Comparison of ENCODE assay signal across 21 cellular contexts in genomic region chrX:38862100-38862499, GRCh38.
DNase-seq lines count a peak whose midpoint lies in the region; ATAC-seq, FAIRE-seq and TF ChIP-seq lines count a peak whose summit lies in the region.
"Had no signal": no experiment of that assay in that cellular context is flagged by ENCODE, and none has a peak within 500 bp of the region (broad histone marks: within the 10 kb centered on the region; RNA-seq: fewer than 3 reads in every experiment).

No MANE protein-coding gene starts in this region.

- H3K4me1 ChIP-seq in left ventricle myocardium inferior = peaks cover 12% of the 10 kb centered on the region
- peaks cover 0 to 15% of the 10 kb centered on the region in 2 experiments; a peak in 3 of 5 replicates for H3K4me1 ChIP-seq in K562 (replicated peaks in 1 of 2; ENCODE audit: control insufficient read depth in 2 of 2, insufficient read depth in 2 of 2, low read length in 2 of 2)
- peaks cover 12% of the 10 kb centered on the region for H3K4me1 ChIP-seq in mesendoderm (ENCODE audit: control insufficient read depth, low read depth, low read length)
- H3K4me1 ChIP-seq: A549, Caco-2 had no signal

- CTCF ChIA-PET in K562 (lab: Yijun Ruan, JAX; ENCODE audit: low intra/inter-chr PET ratio) = no interaction called here

- H3K18ac ChIP-seq in mesendoderm (ENCODE audit: low read length) = no peak overlapping the region

- no peak overlapping the region for H4K5ac ChIP-seq in mesendoderm (ENCODE audit: low read length)

- H3K9ac ChIP-seq in K562 (ENCODE audit: insufficient read depth in 1 of 2, low read depth in 2 of 2, low read length in 2 of 2) (no peak overlapping the region), mesendoderm (ENCODE audit: low read length) (no peak overlapping the region)
- H3K9ac ChIP-seq: BLaER1 treated with 17β-estradiol and CSF1 and Interleukin-3, amounts not matched to agents 10 nM and 100 nM had no signal

- H3K27ac ChIP-seq in left ventricle myocardium inferior (replicated peaks) (peak overlapping the region; percentile 2), K562 (ENCODE audit: extremely low read depth, low read depth, low read length) (no peak overlapping the region), mesendoderm (ENCODE audit: low read depth, low read length) (no peak overlapping the region)
- H3K27ac ChIP-seq: 22Rv1; A549; BLaER1 treated with 17β-estradiol and CSF1 and Interleukin-3, amounts not matched to agents 10 nM and 100 nM; C4-2B had no signal

- TF ChIP-seq EP300 in K562 (IDR thresholded peaks at IDR 0.05; ENCODE audit: low read length) = 0 out of 2 replicates have a peak, but pooled peaks have one; percentile 3

- no peak for ATAC-seq in left ventricle myocardium superior
- peak; percentile 49 for ATAC-seq in K562
- no peak for ATAC-seq in HG03108 (IDR thresholded peaks at IDR 0.05; ENCODE audit: unreplicated experiment)
- ATAC-seq in HG02938 (IDR thresholded peaks at IDR 0.05; ENCODE audit: unreplicated experiment) = no peak
- ATAC-seq: A549; CD8-positive, alpha-beta T cell; GM12878 had no signal

- TF ChIP-seq POLR2A in K562 (conservative IDR thresholded peaks at IDR 0.05) = no peak

- no TSS peak for BruUV-seq in K562 (replicated peaks; lab: Mats Ljungman, UMichigan)

- no peak overlapping the region for H2BK120ac ChIP-seq in mesendoderm (ENCODE audit: low read depth, low read length)

- WGBS in K562 (ENCODE audit: insufficient coverage, low coverage, missing lambda C conversion rate) = 0% methylated on average over 3 of the region's 3 CpGs
- WGBS in mesendoderm (ENCODE audit: extremely low coverage, insufficient coverage, low lambda C conversion rate) = no CpG with 5 or more reads among the region's 3 CpGs

- H2BK5ac ChIP-seq in mesendoderm (ENCODE audit: low read length) = no peak overlapping the region

- H4K8ac ChIP-seq in mesendoderm (ENCODE audit: low read depth, low read length) = no peak overlapping the region

- no peak overlapping the region for H2AFZ ChIP-seq in K562 (ENCODE audit: low read depth, low read length)

- H3K9me1 ChIP-seq in K562 (ENCODE audit: control insufficient read depth, insufficient read depth, low read length) = no peaks in the 10 kb centered on the region

- H3K23ac ChIP-seq in mesendoderm (ENCODE audit: low read length) = no peak overlapping the region

- H2BK15ac ChIP-seq in mesendoderm (replicated peaks; ENCODE audit: low read depth) = no peak overlapping the region

- FAIRE-seq in K562 (lab: Jason Lieb, UNC) = no peak
- FAIRE-seq: A549, GM12878, GM12892, GM18507 had no signal

- H3K4me2 ChIP-seq in K562 (ENCODE audit: insufficient read depth, low read length) (peak overlapping the region; percentile 15; the same call in 1 of the 2 replicates), mesendoderm (ENCODE audit: low read length) (no peak overlapping the region)
- H3K4me2 ChIP-seq: A549 had no signal

- no peaks in the 10 kb centered on the region for H3K27me3 ChIP-seq in left ventricle myocardium inferior (ENCODE audit: low read depth)
- H3K27me3 ChIP-seq in K562 (ENCODE audit: control insufficient read depth in 2 of 2, insufficient read depth in 2 of 2, low read length in 2 of 2) = no peaks in the 10 kb centered on the region; a peak in 1 of 5 replicates
- H3K27me3 ChIP-seq in mesendoderm (ENCODE audit: insufficient read depth, low read length, poor library complexity) = no peaks in the 10 kb centered on the region
- H3K27me3 ChIP-seq: BLaER1 treated with 17β-estradiol and CSF1 and Interleukin-3, amounts not matched to agents 10 nM and 100 nM had no signal

- no peak for TF ChIP-seq CTCF in left ventricle myocardium inferior (IDR thresholded peaks at IDR 0.05; ENCODE audit: borderline replicate concordance)
- TF ChIP-seq CTCF in K562 (IDR thresholded peaks at IDR 0.05 in 2 of 3, conservative IDR thresholded peaks at IDR 0.05 in 1 of 3; ENCODE audit: insufficient read depth in 2 of 3, low read depth in 1 of 3, low read length in 3 of 3) = no peak

- no peaks in the 10 kb centered on the region for H3K36me3 ChIP-seq in left ventricle myocardium inferior
- no peaks in the 10 kb centered on the region for H3K36me3 ChIP-seq in K562 (ENCODE audit: control insufficient read depth, insufficient read depth, low read length)
- no peaks in the 10 kb centered on the region for H3K36me3 ChIP-seq in mesendoderm (ENCODE audit: control insufficient read depth, insufficient read depth, low read length)
- H3K36me3 ChIP-seq: BLaER1 treated with 17β-estradiol and CSF1 and Interleukin-3, amounts not matched to agents 10 nM and 100 nM had no signal

- no peak overlapping the region for H3K4ac ChIP-seq in mesendoderm (ENCODE audit: low read depth, low read length)

- no peaks in the 10 kb centered on the region for H3K79me2 ChIP-seq in K562 (ENCODE audit: control insufficient read depth, insufficient read depth, low read length)
- H3K79me2 ChIP-seq in mesendoderm (ENCODE audit: control insufficient read depth, insufficient read depth, low read length) = no peaks in the 10 kb centered on the region

- in situ Hi-C loops in K562 (cut with MboI) = no loop called here

- intact Hi-C loops in left ventricle myocardium inferior (cut with micrococcal nuclease) (no loop called here), left ventricle myocardium superior (cut with micrococcal nuclease) (no loop called here), K562 (cut with micrococcal nuclease) (no loop called here)

- POLR2A ChIA-PET in K562 (lab: Yijun Ruan, JAX) = interaction anchor here (1.5 kb wide), 1 partner anchor 12 kb away, joined by 3 read pairs; no protein-coding TSS in a partner anchor

- no peaks in the 10 kb centered on the region for H4K20me1 ChIP-seq in K562 (replicated peaks; ENCODE audit: control insufficient read depth, insufficient read depth, low read length)
- H4K20me1 ChIP-seq: BLaER1 treated with 17β-estradiol and CSF1 and Interleukin-3, amounts not matched to agents 10 nM and 100 nM had no signal

- no peak overlapping the region for H3K56ac ChIP-seq in mesendoderm (ENCODE audit: low read length)

- H3K4me3 ChIP-seq in left ventricle myocardium inferior (no peak overlapping the region), K562 (no peak overlapping the region), mesendoderm (ENCODE audit: low read length) (no peak overlapping the region)
- H3K4me3 ChIP-seq: A549; BLaER1 treated with 17β-estradiol and CSF1 and Interleukin-3, amounts not matched to agents 10 nM and 100 nM; GM12878 had no signal

- H2AK5ac ChIP-seq in mesendoderm (ENCODE audit: low read length) = no peak overlapping the region

- H3K79me1 ChIP-seq in mesendoderm (ENCODE audit: low read length) = no peaks in the 10 kb centered on the region

- no peak for DNase-seq in left ventricle myocardium inferior
- no peak for DNase-seq in left ventricle myocardium superior
- DNase-seq in K562 (ENCODE audit: extremely low read depth in 1 of 4, low spot score in 3 of 4) = peak in 1 of 4 experiments; percentile 38
- peak; percentile 55 for DNase-seq in mesendoderm
- DNase-seq: Caco-2; Calu3; CD4-positive, alpha-beta T cell; CD8-positive, alpha-beta T cell; DMS79; DND-41; EL; GDM1 had no signal

- H3K9me3 ChIP-seq in left ventricle myocardium inferior (replicated peaks) (no peaks in the 10 kb centered on the region), K562 (replicated peaks; ENCODE audit: control insufficient read depth, insufficient read depth, low read depth, low read length) (no peaks in the 10 kb centered on the region)
- H3K9me3 ChIP-seq: A549; BLaER1 treated with 17β-estradiol and CSF1 and Interleukin-3, amounts not matched to agents 10 nM and 100 nM; Caco-2 had no signal

- no peak for TF ChIP-seq RAD21 in K562 (CRISPR knock-in tag; conservative IDR thresholded peaks at IDR 0.05 in 1 of 2, IDR thresholded peaks at IDR 0.05 in 1 of 2)

TF ChIP-seq in K562, 482 proteins besides CTCF, POLR2A, EP300 and RAD21:
- TF ChIP-seq SMARCA4 (IDR thresholded peaks at IDR 0.05) (peak; percentile 18; the same call in 1 of the 2 replicates), NFIC (IDR thresholded peaks at IDR 0.05) (peak; percentile 11; the same call in 1 of the 2 replicates), KLF6 (CRISPR knock-in tag; IDR thresholded peaks at IDR 0.05; ENCODE audit: borderline replicate concordance) (no peak), GATAD2B (IDR thresholded peaks at IDR 0.05; ENCODE audit: borderline replicate concordance) (no peak), CBFA2T2 (conservative IDR thresholded peaks at IDR 0.05) (peak; percentile 61), ESRRA (IDR thresholded peaks at IDR 0.05; ENCODE audit: borderline replicate concordance, low read depth) (peak; percentile 23; the same call in 1 of the 2 replicates), CBFA2T3 (IDR thresholded peaks at IDR 0.05) (peak; percentile 80), BCL6 (CRISPR knock-in tag; IDR thresholded peaks at IDR 0.05) (no peak), ARID1B (IDR thresholded peaks at IDR 0.05) (peak; percentile 52; the same call in 1 of the 2 replicates), RCOR1 (IDR thresholded peaks at IDR 0.05; ENCODE audit: borderline replicate concordance in 1 of 2, low read depth in 2 of 2, low read length in 2 of 2) (peak in 1 of 2 experiments; percentile 26; a peak in 1 of 4 replicates), NCOR1 (IDR thresholded peaks at IDR 0.05) (peak; percentile 41; the same call in 1 of the 2 replicates), CAMTA2 (CRISPR knock-in tag; conservative IDR thresholded peaks at IDR 0.05) (no peak), TEAD4 (IDR thresholded peaks at IDR 0.05; ENCODE audit: low read length) (peak; percentile 51), TEAD4 (CRISPR knock-in tag; IDR thresholded peaks at IDR 0.05; ENCODE audit: borderline replicate concordance) (no peak), TCF3 (CRISPR knock-in tag; IDR thresholded peaks at IDR 0.05) (peak; percentile 44), ZNF444 (CRISPR knock-in tag; IDR thresholded peaks at IDR 0.05) (no peak), KLF16 (IDR thresholded peaks at IDR 0.05) (peak; percentile 52; the same call in 1 of the 2 replicates), TAL1 (IDR thresholded peaks at IDR 0.05) (peak; percentile 65)
TF ChIP-seq in K562: peak in this region for 12.
